Comparison of ENCODE assay signal across 1 cellular context in genomic region chr12:48851883-48852733, GRCh38.
TF ChIP-seq lines count a peak whose summit lies in the region.

TSS of gene DDX23 (minus strand) at chr12:48852163. CDS start at chr12:48845782, 6,381 bp downstream.

TF ChIP-seq in K562, 482 proteins besides CTCF, POLR2A, EP300 and RAD21 (continued from another document and continues in another):
- TF ChIP-seq ZNF655 (CRISPR knock-in tag; IDR thresholded peaks at IDR 0.05) (no peak), ZNF830 (CRISPR knock-in tag; IDR thresholded peaks at IDR 0.05) (no peak), ZNF316 (IDR thresholded peaks at IDR 0.05) (no peak), ZNF41 (CRISPR knock-in tag; conservative IDR thresholded peaks at IDR 0.05) (peak; percentile 33; the same call in 1 of the 2 replicates), SAFB2 (IDR thresholded peaks at IDR 0.05; ENCODE audit: borderline replicate concordance, low read depth, low read length, severe bottlenecking) (no peak), NR0B1 (IDR thresholded peaks at IDR 0.05; ENCODE audit: partially characterized antibody) (no peak), CGGBP1 (CRISPR knock-in tag; IDR thresholded peaks at IDR 0.05) (no peak), ZHX1 (conservative IDR thresholded peaks at IDR 0.05; ENCODE audit: low read length) (peak; percentile 60), ZFX (CRISPR knock-in tag; IDR thresholded peaks at IDR 0.05) (peak; percentile 90), KLF6 (CRISPR knock-in tag; IDR thresholded peaks at IDR 0.05; ENCODE audit: borderline replicate concordance) (peak; percentile 86), ZKSCAN1 (IDR thresholded peaks at IDR 0.05; ENCODE audit: low read depth, low read length) (no peak; the same call in none of the 2 replicates), FOXA1 (IDR thresholded peaks at IDR 0.05; ENCODE audit: borderline replicate concordance) (no peak), TCF15 (CRISPR knock-in tag; IDR thresholded peaks at IDR 0.05) (no peak), ZNF121 (CRISPR knock-in tag; conservative IDR thresholded peaks at IDR 0.05) (no peak), ETV5 (CRISPR knock-in tag; IDR thresholded peaks at IDR 0.05; ENCODE audit: low read depth) (peak; percentile 34; the same call in 1 of the 2 replicates), SLC30A9 (CRISPR knock-in tag; IDR thresholded peaks at IDR 0.05) (no peak), FOXM1 (IDR thresholded peaks at IDR 0.05; ENCODE audit: low read depth) (peak; percentile 73), FOXM1 (CRISPR knock-in tag; IDR thresholded peaks at IDR 0.05; ENCODE audit: low read depth) (no peak), NR1H2 (CRISPR knock-in tag; IDR thresholded peaks at IDR 0.05) (no peak), GATA2 (CRISPR knock-in tag; IDR thresholded peaks at IDR 0.05) (no peak), HEY1 (CRISPR knock-in tag; IDR thresholded peaks at IDR 0.05; ENCODE audit: borderline replicate concordance) (no peak), RBM14 (IDR thresholded peaks at IDR 0.05; ENCODE audit: borderline replicate concordance, insufficient read depth, low read depth, low read length) (no peak), ZBTB7A (IDR thresholded peaks at IDR 0.05; ENCODE audit: borderline replicate concordance, control insufficient read depth, low read depth, low read length) (peak; percentile 80; the same call in 1 of the 2 replicates), EGR1 (conservative IDR thresholded peaks at IDR 0.05) (peak; percentile 72), CREBBP (IDR thresholded peaks at IDR 0.05; ENCODE audit: low read depth, low read length) (no peak), CBX1 (IDR thresholded peaks at IDR 0.05; ENCODE audit: low read depth) (peak; percentile 20), HNRNPH1 (optimal IDR thresholded peaks at IDR 0.05; ENCODE audit: low read depth, low read length) (no peak), SOX6 (IDR thresholded peaks at IDR 0.05) (no peak), HDGF (IDR thresholded peaks at IDR 0.05) (no peak), USF2 (CRISPR knock-in tag; IDR thresholded peaks at IDR 0.05) (no peak), PTTG1 (tag; IDR thresholded peaks at IDR 0.05; ENCODE audit: low read depth) (no peak), ZBTB8A (IDR thresholded peaks at IDR 0.05; ENCODE audit: partially characterized antibody) (no peak), ZSCAN29 (IDR thresholded peaks at IDR 0.05) (no peak), TSC22D4 (tag; IDR thresholded peaks at IDR 0.05) (no peak), ZNF324 (CRISPR knock-in tag; IDR thresholded peaks at IDR 0.05) (no peak), ZNF764 (CRISPR knock-in tag; IDR thresholded peaks at IDR 0.05; ENCODE audit: low read depth) (no peak), TCF7 (IDR thresholded peaks at IDR 0.05; ENCODE audit: borderline replicate concordance) (peak; percentile 60; the same call in 1 of the 2 replicates), BACH1 (tag; IDR thresholded peaks at IDR 0.05) (peak; percentile 88; the same call in 1 of the 2 replicates), MXI1 (IDR thresholded peaks at IDR 0.05; ENCODE audit: low read depth, low read length) (peak; percentile 61; the same call in 1 of the 2 replicates), RCOR1 (IDR thresholded peaks at IDR 0.05; ENCODE audit: borderline replicate concordance in 1 of 2, low read depth in 2 of 2, low read length in 2 of 2) (peak in 1 of 2 experiments; percentile 36; a peak in 1 of 4 replicates), PRDM10 (IDR thresholded peaks at IDR 0.05; ENCODE audit: partially characterized antibody) (peak; percentile 57), SPI1 (IDR thresholded peaks at IDR 0.05; ENCODE audit: borderline replicate concordance, low read depth, low read length) (peak; percentile 30; the same call in 1 of the 2 replicates), ZNF511 (CRISPR knock-in tag; IDR thresholded peaks at IDR 0.05) (no peak; the same call in 1 of the 2 replicates), RNF2 (IDR thresholded peaks at IDR 0.05) (peak; percentile 91), RBBP5 (IDR thresholded peaks at IDR 0.05; ENCODE audit: borderline replicate concordance, insufficient read depth, low read length, poor library complexity, severe bottlenecking) (peak; percentile 86), CSDE1 (IDR thresholded peaks at IDR 0.05) (no peak), SFPQ (IDR thresholded peaks at IDR 0.05; ENCODE audit: low read depth, low read length) (no peak), ASH1L (IDR thresholded peaks at IDR 0.05; ENCODE audit: borderline replicate concordance, low read depth, partially characterized antibody) (peak; percentile 88), MTA3 (IDR thresholded peaks at IDR 0.05; ENCODE audit: borderline replicate concordance) (peak; percentile 43; the same call in 1 of the 2 replicates), SRSF7 (optimal IDR thresholded peaks at IDR 0.05; ENCODE audit: low read depth, low read length) (no peak), ZNF384 (IDR thresholded peaks at IDR 0.05; ENCODE audit: low read depth, low read length) (peak; percentile 33; the same call in 1 of the 2 replicates), KAT2B (IDR thresholded peaks at IDR 0.05; ENCODE audit: low read depth, low read length) (peak; percentile 50), CREM (IDR thresholded peaks at IDR 0.05; ENCODE audit: low read depth) (peak; percentile 97)
- TF ChIP-seq, protein P1, sequence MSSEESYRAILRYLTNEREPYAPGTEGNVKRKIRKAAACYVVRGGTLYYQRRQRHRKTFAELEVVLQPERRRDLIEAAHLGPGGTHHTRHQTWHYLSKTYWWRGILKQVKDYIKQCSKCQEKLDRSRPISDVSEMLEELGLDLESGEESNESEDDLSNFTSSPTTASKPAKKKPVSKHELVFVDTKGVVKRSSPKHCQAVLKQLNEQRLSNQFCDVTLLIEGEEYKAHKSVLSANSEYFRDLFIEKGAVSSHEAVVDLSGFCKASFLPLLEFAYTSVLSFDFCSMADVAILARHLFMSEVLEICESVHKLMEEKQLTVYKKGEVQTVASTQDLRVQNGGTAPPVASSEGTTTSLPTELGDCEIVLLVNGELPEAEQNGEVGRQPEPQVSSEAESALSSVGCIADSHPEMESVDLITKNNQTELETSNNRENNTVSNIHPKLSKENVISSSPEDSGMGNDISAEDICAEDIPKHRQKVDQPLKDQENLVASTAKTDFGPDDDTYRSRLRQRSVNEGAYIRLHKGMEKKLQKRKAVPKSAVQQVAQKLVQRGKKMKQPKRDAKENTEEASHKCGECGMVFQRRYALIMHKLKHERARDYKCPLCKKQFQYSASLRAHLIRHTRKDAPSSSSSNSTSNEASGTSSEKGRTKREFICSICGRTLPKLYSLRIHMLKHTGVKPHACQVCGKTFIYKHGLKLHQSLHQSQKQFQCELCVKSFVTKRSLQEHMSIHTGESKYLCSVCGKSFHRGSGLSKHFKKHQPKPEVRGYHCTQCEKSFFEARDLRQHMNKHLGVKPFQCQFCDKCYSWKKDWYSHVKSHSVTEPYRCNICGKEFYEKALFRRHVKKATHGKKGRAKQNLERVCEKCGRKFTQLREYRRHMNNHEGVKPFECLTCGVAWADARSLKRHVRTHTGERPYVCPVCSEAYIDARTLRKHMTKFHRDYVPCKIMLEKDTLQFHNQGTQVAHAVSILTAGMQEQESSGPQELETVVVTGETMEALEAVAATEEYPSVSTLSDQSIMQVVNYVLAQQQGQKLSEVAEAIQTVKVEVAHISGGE (CRISPR knock-in tag; IDR thresholded peaks at IDR 0.05) = peak in 1 of 3 experiments; percentile 92; a peak in 2 of 6 replicates
